Comparison of ENCODE assay signal across 10 cellular contexts in the genomic region with DNA sequence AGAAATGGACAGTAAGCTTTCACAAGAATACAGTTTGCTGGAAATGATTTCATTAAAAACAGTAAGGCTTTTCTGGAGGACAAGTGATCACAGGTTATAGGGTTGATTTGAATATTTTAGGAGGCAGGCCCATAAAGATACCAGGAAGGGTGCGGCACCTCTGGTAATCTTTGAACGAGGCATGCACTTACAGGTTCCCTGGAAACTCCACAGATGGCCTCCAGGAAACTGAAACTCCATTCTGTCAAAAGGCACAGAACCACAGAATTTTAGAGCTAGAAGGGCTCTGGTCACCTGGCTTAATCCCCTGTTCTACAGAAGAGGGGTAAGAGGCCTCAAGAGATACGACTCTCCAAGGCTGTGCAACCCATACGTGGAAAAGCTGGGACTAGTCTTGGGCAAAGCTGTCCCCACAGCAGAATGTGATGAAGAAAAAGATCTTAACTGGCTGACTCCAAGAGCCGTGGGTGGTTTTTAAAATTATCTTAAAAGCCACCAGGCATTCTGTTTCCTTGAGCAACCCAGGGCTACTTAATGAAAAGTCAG. TPM values are rescaled to one million over a fixed set of nuclear protein-coding genes. Genes with fewer than 3 reads are reported as not detected.
A peak's percentile ranks its signal among the peaks of the same experiment; 100 is the strongest.
DNase-seq lines count a peak whose midpoint lies in the region; FAIRE-seq and TF ChIP-seq lines count a peak whose summit lies in the region.
"Had no signal": no experiment of that assay in that cellular context is flagged by ENCODE, and none has a peak within 500 bp of the region (broad histone marks: within the 10 kb centered on the region; RNA-seq: fewer than 3 reads in every experiment).

No MANE protein-coding gene starts in this region.

- H4K12ac ChIP-seq in trophoblast cell (ENCODE audit: low read depth, low read length): no peak overlapping the region

- no peaks in the 10 kb centered on the region for H3K36me3 Mint-ChIP-seq in neural crest cell (ENCODE audit: low read depth)

- H3K23me2 ChIP-seq in H1 (ENCODE audit: low read depth, low read length): peaks cover 6% of the 10 kb centered on the region; the same call in 1 of the 2 replicates

- H2BK15ac ChIP-seq in H1 (ENCODE audit: low read length): no peak overlapping the region

- no peak overlapping the region for H4K5ac ChIP-seq in H1 (ENCODE audit: insufficient read length, low read depth, low read length)

- H3K27me3 ChIP-seq in DOHH2 (ENCODE audit: control insufficient read depth, low read length) (no peaks in the 10 kb centered on the region), H1 (replicated peaks in 1 of 4; ENCODE audit: control insufficient read depth in 3 of 4, extremely low read depth in 1 of 4, insufficient read depth in 3 of 4, low read length in 3 of 4) (0 out of 7 replicates have a peak, but pooled peaks cover 0 to 3% (median 0%) of the 10 kb centered on the region in 4 experiments), trophoblast cell (ENCODE audit: insufficient read depth, low read length) (no peaks in the 10 kb centered on the region)

- no peak for TF ChIP-seq POLR2A in H1 (IDR thresholded peaks at IDR 0.05; ENCODE audit: control extremely low read depth in 1 of 2, low read depth in 2 of 2, low read length in 2 of 2)

- H2BK120ac ChIP-seq in H1 (replicated peaks; ENCODE audit: low read depth, low read length) (no peak overlapping the region), trophoblast cell (ENCODE audit: insufficient read depth, low read length, poor library complexity) (no peak overlapping the region)

- H3K9me3 ChIP-seq in DOHH2 (ENCODE audit: control insufficient read depth, insufficient read depth, low read length) (no peaks in the 10 kb centered on the region), H1 (ENCODE audit: insufficient read depth in 2 of 2, low read depth in 1 of 2, low read length in 1 of 2) (no peaks in the 10 kb centered on the region), trophoblast cell (ENCODE audit: insufficient read depth, low read depth, low read length) (no peaks in the 10 kb centered on the region)

- H3K79me2 ChIP-seq in DOHH2 (ENCODE audit: control insufficient read depth, low read length) (no peaks in the 10 kb centered on the region), H1 (ENCODE audit: control insufficient read depth in 1 of 2, insufficient read depth in 2 of 2, low read length in 2 of 2) (no peaks in the 10 kb centered on the region), trophoblast cell (ENCODE audit: control insufficient read depth, insufficient read depth, low read length, poor library complexity) (peaks cover 2% of the 10 kb centered on the region)

- no peaks in the 10 kb centered on the region for H3K9me2 ChIP-seq in DOHH2 (replicated peaks; ENCODE audit: control insufficient read depth, low read length)

- H2BK20ac ChIP-seq in H1 (ENCODE audit: low read length): no peak overlapping the region

- H3K4me1 ChIP-seq in DOHH2 (ENCODE audit: control insufficient read depth, low read length): peaks cover 28% of the 10 kb centered on the region
- H3K4me1 ChIP-seq in H1 (replicated peaks in 1 of 4; ENCODE audit: control insufficient read depth in 3 of 4, insufficient read depth in 4 of 4, low read length in 3 of 4): peaks cover 0 to 8% (median under 1%) of the 10 kb centered on the region in 4 experiments; a peak in 4 of 7 replicates
- H3K4me1 ChIP-seq in trophoblast cell (ENCODE audit: control insufficient read depth in 1 of 2, insufficient read depth in 2 of 2, low read length in 2 of 2): peaks cover 0 to 5% of the 10 kb centered on the region in 2 experiments

- TF ChIP-seq CTCF in DOHH2 (IDR thresholded peaks at IDR 0.05; ENCODE audit: low read depth, low read length, poor library complexity, severe bottlenecking) (no peak), RWPE1 (conservative IDR thresholded peaks at IDR 0.05; ENCODE audit: low read depth) (no peak), H1 (IDR thresholded peaks at IDR 0.05; ENCODE audit: control extremely low read depth in 1 of 3, insufficient read depth in 1 of 3, low read depth in 1 of 3, low read length in 3 of 3) (no peak), neural crest cell (conservative IDR thresholded peaks at IDR 0.05) (no peak)

- no peak overlapping the region for H2AFZ ChIP-seq in H1 (ENCODE audit: low read length)
- H2AFZ ChIP-seq in trophoblast cell (ENCODE audit: insufficient read depth, low read length, poor library complexity): no peak overlapping the region

- H4K8ac ChIP-seq in H1 (ENCODE audit: extremely low read depth, insufficient read depth, low read length) (no peak overlapping the region), trophoblast cell (ENCODE audit: low read depth, low read length) (no peak overlapping the region)

- H3K56ac ChIP-seq in H1 (replicated peaks; ENCODE audit: insufficient read length, low read depth, low read length): no peak overlapping the region

- no peak overlapping the region for H3K27ac Mint-ChIP-seq in neural crest cell (ENCODE audit: unreplicated experiment)

- H3K4ac ChIP-seq in H1 (replicated peaks; ENCODE audit: insufficient read length, low read depth, low read length) (no peak overlapping the region), trophoblast cell (ENCODE audit: low read depth, low read length) (no peak overlapping the region)

- FAIRE-seq in H1 (lab: Jason Lieb, UNC): no peak
- FAIRE-seq: urothelium cell line had no signal

- H3K18ac ChIP-seq in H1 (ENCODE audit: extremely low read depth, low read length) (no peak overlapping the region), trophoblast cell (ENCODE audit: low read length) (no peak overlapping the region)

- H3K9me3 Mint-ChIP-seq in neural crest cell: no peaks in the 10 kb centered on the region

- H3K4me3 Mint-ChIP-seq in neural crest cell: peak overlapping the region; percentile 60

- 91% methylated on average over 5 of the region's 5 CpGs; no CpG with 5 or more reads in 1 of the 2 experiments for WGBS in H1 (ENCODE audit: extremely low coverage in 1 of 2, insufficient coverage in 1 of 2, insufficient read length in 1 of 2, insufficient replicate concordance in 2 of 2, low coverage in 1 of 2, low lambda C conversion rate in 2 of 2, missing lambda C conversion rate in 1 of 2), 2 experiments
- no CpG with 5 or more reads among the region's 5 CpGs for WGBS in trophoblast cell (ENCODE audit: extremely low coverage, insufficient coverage, insufficient read length)

- H3K36me3 ChIP-seq in DOHH2 (ENCODE audit: control insufficient read depth, low read length): peaks cover 17% of the 10 kb centered on the region
- H3K36me3 ChIP-seq in H1 (ENCODE audit: control insufficient read depth in 2 of 4, insufficient read depth in 4 of 4, low read length in 3 of 4): peaks cover 0 to 10% (median under 1%) of the 10 kb centered on the region in 4 experiments; a peak in 4 of 8 replicates
- H3K36me3 ChIP-seq in trophoblast cell (ENCODE audit: control insufficient read depth in 1 of 2, insufficient read depth in 2 of 2, low read length in 2 of 2): peaks cover under 1 to 13% of the 10 kb centered on the region in 2 experiments

- DNase-seq in RWPE1 (ENCODE audit: low spot score) (peak; percentile 46), H1 (ENCODE audit: low read depth in 1 of 2, low spot score in 2 of 2) (no peak), neural crest cell (ENCODE audit: low read depth, low spot score) (no peak), trophoblast cell (no peak), DMS53 treated with DMSO at 0.1 percent for 48 hours (lab: John Stamatoyannopoulos, UW; ENCODE audit: unreplicated experiment) (no peak), NCI-H2081 treated with DMSO at 0.1 percent for 48 hours (lab: John Stamatoyannopoulos, UW) (no peak), epidermal melanocyte (ENCODE audit: insufficient read length, low spot score) (no peak)

- peaks cover 27% of the 10 kb centered on the region for H3K27me3 Mint-ChIP-seq in neural crest cell (ENCODE audit: low read depth)

- H2AK5ac ChIP-seq in H1 (ENCODE audit: low read depth, low read length) (no peak overlapping the region), trophoblast cell (ENCODE audit: low read length) (no peak overlapping the region)

- TF ChIP-seq RAD21 in H1 (IDR thresholded peaks at IDR 0.05 in 1 of 2, conservative IDR thresholded peaks at IDR 0.05 in 1 of 2; ENCODE audit: low read depth in 2 of 2, low read length in 2 of 2): no peak

- H3K79me1 ChIP-seq in H1 (ENCODE audit: low read depth, low read length) (no peaks in the 10 kb centered on the region), trophoblast cell (ENCODE audit: low read length) (peaks cover 2% of the 10 kb centered on the region)

- no peak overlapping the region for H2BK12ac ChIP-seq in H1 (ENCODE audit: low read depth, low read length)
- H2BK12ac ChIP-seq in trophoblast cell (ENCODE audit: low read length): no peak overlapping the region

- H3K4me2 ChIP-seq in DOHH2 (ENCODE audit: low read length) (peak overlapping the region; percentile 82), H1 (ENCODE audit: insufficient read depth in 1 of 2, low read depth in 2 of 2, low read length in 2 of 2) (peak overlapping the region; percentile 72 to 79; a peak in 2 of 4 replicates), trophoblast cell (ENCODE audit: low read length) (no peak overlapping the region)

- no peak overlapping the region for H2BK5ac ChIP-seq in H1 (ENCODE audit: low read depth, low read length)
- no peak overlapping the region for H2BK5ac ChIP-seq in trophoblast cell (ENCODE audit: low read depth, low read length, poor library complexity)

- H3K27ac ChIP-seq in DOHH2 (ENCODE audit: low read depth, low read length) (no peak overlapping the region), RWPE1 (peak overlapping the region; percentile 79), H1 (ENCODE audit: low read depth, low read length) (no peak overlapping the region), trophoblast cell (ENCODE audit: low read depth, low read length) (no peak overlapping the region)
- H3K27ac ChIP-seq: HL-60 had no signal

- H4K20me1 ChIP-seq in DOHH2 (ENCODE audit: control insufficient read depth, insufficient read depth, low read depth, low read length): no peaks in the 10 kb centered on the region
- peaks cover 0 to 4% of the 10 kb centered on the region in 2 experiments for H4K20me1 ChIP-seq in H1 (replicated peaks in 1 of 2; ENCODE audit: control insufficient read depth in 1 of 2, insufficient read depth in 2 of 2, low read length in 2 of 2)

- H3K23ac ChIP-seq in H1 (ENCODE audit: insufficient read length) (no peak overlapping the region), trophoblast cell (ENCODE audit: low read length) (no peak overlapping the region)

- no peaks in the 10 kb centered on the region for H3F3A ChIP-seq in DOHH2 (ENCODE audit: control insufficient read depth, insufficient read depth)

- H3K4me3 ChIP-seq in DOHH2 (ENCODE audit: low read length) (peak overlapping the region; percentile 85; the same call in 1 of the 2 replicates), H1 (ENCODE audit: extremely low read depth in 1 of 4, insufficient read depth in 2 of 4, low read depth in 3 of 4, low read length in 4 of 4) (no peak overlapping the region; a peak in 2 of 8 replicates), trophoblast cell (ENCODE audit: low read depth, low read length) (no peak overlapping the region)

- H3K4me1 Mint-ChIP-seq in neural crest cell: peaks cover 29% of the 10 kb centered on the region

- no peak for TF ChIP-seq EP300 in H1 (IDR thresholded peaks at IDR 0.05; ENCODE audit: borderline replicate concordance in 1 of 2, low read depth in 2 of 2, low read length in 2 of 2)

- H3K9ac ChIP-seq in H1 (replicated peaks in 1 of 4; ENCODE audit: extremely low read depth in 1 of 4, low read depth in 3 of 4, low read length in 3 of 4) (no peak overlapping the region), trophoblast cell (ENCODE audit: low read length) (no peak overlapping the region)

- CTCF ChIA-PET in RWPE1 (lab: Yijun Ruan, JAX) (interaction anchor here (0.6 kb wide), 1 partner anchor 31 kb away, joined by 3 read pairs; no protein-coding TSS in a partner anchor), H1 (lab: Charles Lee; ENCODE audit: partially characterized antibody) (interaction anchor here (0.9 to 1.4 kb wide), 3 partner anchors 11 to 55 kb away, joined by 3 to 4 read pairs (median 3); no protein-coding TSS in a partner anchor)

- H3K14ac ChIP-seq in H1 (ENCODE audit: insufficient read length) (no peak overlapping the region), trophoblast cell (ENCODE audit: low read length) (no peak overlapping the region)

- H4K91ac ChIP-seq in H1 (replicated peaks; ENCODE audit: insufficient read length, low read length): no peak overlapping the region
- no peak overlapping the region for H4K91ac ChIP-seq in trophoblast cell (ENCODE audit: low read depth, low read length)

- POLR2A ChIA-PET in RWPE1 (lab: Yijun Ruan, JAX; ENCODE audit: low non-redundant PET): no interaction called here
- POLR2A ChIA-PET in H1 (lab: Charles Lee; ENCODE audit: partially characterized antibody): interaction anchor here (0.9 to 2.7 kb wide), 5 partner anchors 10 to 29 kb away, joined by 3 to 9 read pairs (median 5); no protein-coding TSS in a partner anchor

RNA-seq across cellular contexts. Expression of a gene that starts 1.2 kb away (rescaled TPM):
- total RNA-seq in H1 (2021; fragmentation: NEBNext Ultra II Directional; extraction: Animal tissue kit (Norgen Biotek cat#: 25700)): 5.5 and 5.8 TPM in 2 replicates
- 10.0 and 10.4 TPM in 2 replicates for polyA plus RNA-seq in H1 (2011; rRNA removed)
- polyA plus RNA-seq in H1 (2011; cell fraction: cytosol; rRNA removed): 9.5 TPM
- 20.2 TPM for polyA plus RNA-seq in H1 (2011; cell fraction: nucleus; rRNA removed)
- 4.6 to 6.2 TPM (median 5.2 TPM) in 4 replicates for polyA plus RNA-seq in H1 (2012, experiment 1 of 2)
- 2.3 TPM for polyA plus RNA-seq in H1 (2012, experiment 2 of 2)
- 4.6 TPM for polyA plus RNA-seq in H1 (2013, experiment 1 of 2)
- 4.2 TPM for polyA plus RNA-seq in H1 (2013, experiment 2 of 2)
- 11.4 and 14.3 TPM in 2 replicates for polyA minus RNA-seq in H1 (2011; rRNA and poly(A)+ RNA removed)
- 3.4 TPM for polyA minus RNA-seq in H1 (2011; cell fraction: cytosol; rRNA and poly(A)+ RNA removed)
- 18.4 TPM for polyA minus RNA-seq in H1 (2011; cell fraction: nucleus; rRNA and poly(A)+ RNA removed)
- total RNA-seq in neural crest cell: 2.4 and 2.7 TPM in 2 replicates
- 2.6 and 2.7 TPM in 2 replicates for polyA plus RNA-seq in trophoblast cell (2013)

RNA-seq across cellular contexts. Expression of a gene that starts 51.2 kb away (rescaled TPM):
- total RNA-seq in H1 (2021; fragmentation: NEBNext Ultra II Directional; extraction: Animal tissue kit (Norgen Biotek cat#: 25700)): not detected in 2 replicates
- not detected in 2 replicates for polyA plus RNA-seq in H1 (2011; rRNA removed)
- not detected for polyA plus RNA-seq in H1 (2011; cell fraction: cytosol; rRNA removed)
- polyA plus RNA-seq in H1 (2011; cell fraction: nucleus; rRNA removed): not detected
- polyA plus RNA-seq in H1 (2012, experiment 1 of 2): 0.05 to 0.11 TPM (median 0.10 TPM) in 4 replicates
- not detected for polyA plus RNA-seq in H1 (2012, experiment 2 of 2)
- polyA plus RNA-seq in H1 (2013, experiment 1 of 2): not detected
- polyA plus RNA-seq in H1 (2013, experiment 2 of 2): not detected
- polyA minus RNA-seq in H1 (2011; rRNA and poly(A)+ RNA removed): not detected in 2 replicates
- not detected for polyA minus RNA-seq in H1 (2011; cell fraction: cytosol; rRNA and poly(A)+ RNA removed)
- polyA minus RNA-seq in H1 (2011; cell fraction: nucleus; rRNA and poly(A)+ RNA removed): not detected
- not detected in 2 replicates for total RNA-seq in neural crest cell
- 0.01 TPM in 1 of 2 replicates, not detected in the other for polyA plus RNA-seq in trophoblast cell (2013)
